Comparison of ENCODE assay signal across 30 cellular contexts in the genomic region with DNA sequence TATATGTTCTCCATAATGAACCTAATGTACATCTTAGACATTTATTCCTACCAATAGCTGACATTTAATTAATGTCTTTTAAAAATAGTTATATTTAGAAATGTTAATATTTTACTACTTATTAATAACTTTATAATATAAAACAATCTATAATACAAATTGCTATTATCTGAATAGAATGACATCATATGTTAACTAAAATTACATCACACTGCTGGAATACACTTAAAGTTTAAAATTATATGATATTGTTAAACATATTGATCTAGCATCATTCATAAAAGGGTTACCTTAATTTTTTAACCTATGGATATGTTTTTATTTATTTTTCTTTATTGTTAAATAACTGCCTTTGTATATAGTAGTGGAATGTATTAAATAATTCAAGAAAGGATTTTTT.
"Had no signal": no experiment of that assay in that cellular context is flagged by ENCODE, and none has a peak within 500 bp of the region (broad histone marks: within the 10 kb centered on the region; RNA-seq: fewer than 3 reads in every experiment).

No MANE protein-coding gene starts in this region.

- ATAC-seq: activated CD4-positive, alpha-beta T cell treated with anti-CD3 and anti-CD28 coated beads for 36 hours; activated naive CD4-positive, alpha-beta T cell treated with anti-CD3 and anti-CD28 coated beads, Interleukin-2, amount 50 U/mL, for 72 hours; activated T-cell treated with anti-CD3 and anti-CD28 coated beads, Interleukin-2, amount 50 U/mL, for 72 hours; esophagus mucosa; gastrocnemius medialis; heart left ventricle had no signal

- H3K27me3 ChIP-seq: ascending aorta, breast epithelium, cardiac muscle cell, dorsolateral prefrontal cortex, gastrocnemius medialis, heart left ventricle had no signal

- H3K9me3 ChIP-seq: ascending aorta, breast epithelium, gastrocnemius medialis, heart left ventricle had no signal

- H3K4me1 ChIP-seq: ascending aorta, breast epithelium, gastrocnemius medialis, heart left ventricle had no signal

- H3K4me3 ChIP-seq: ascending aorta, breast epithelium, cardiac muscle cell, coronary artery, dorsolateral prefrontal cortex, gastrocnemius medialis, heart left ventricle had no signal

- DNase-seq: activated CD4-positive, alpha-beta memory T cell treated with anti-CD3 and anti-CD28 coated beads, Interleukin-2, amount 10 ng/mL, durations not matched to agents 7 days and 5 days; activated CD4-positive, alpha-beta T cell treated with anti-CD3 and anti-CD28 coated beads for 36 hours; activated CD4-positive, alpha-beta T cell treated with anti-CD3 and anti-CD28 coated beads, Interleukin-2, amount 10 ng/mL, durations not matched to agents 24 days and 14 days; activated CD4-positive, alpha-beta T cell treated with anti-CD3 and anti-CD28 coated beads, Interleukin-2, amount 50 U/mL, for 4 hours; activated CD4-positive, CD25-positive, alpha-beta regulatory T cell; activated CD4-positive, CD25-positive, alpha-beta regulatory T cell treated with anti-CD3 and anti-CD28 coated beads, Interleukin-2, amount 50 U/mL, for 72 hours; activated CD8-positive, alpha-beta memory T cell treated with anti-CD3 and anti-CD28 coated beads, Interleukin-2, amount 50 U/mL, for 48 hours; activated gamma-delta T cell; activated naive CD4-positive, alpha-beta T cell; activated naive CD4-positive, alpha-beta T cell treated with anti-CD3 and anti-CD28 coated beads, Interleukin-2, amount 10 ng/mL, durations not matched to agents 7 days and 5 days; activated naive CD8-positive, alpha-beta T cell treated with anti-CD3 and anti-CD28 coated beads, Interleukin-2, amount 10 ng/mL, durations not matched to agents 7 days and 5 days; activated T-cell treated with anti-CD3 and anti-CD28 coated beads for 4 hours; activated T-cell treated with anti-CD3 and anti-CD28 coated beads, Interleukin-2, amount 50 U/mL, for 24 hours; activated T-cell treated with anti-CD3 and anti-CD28 coated beads, Interleukin-2, amount 50 U/mL, for 72 hours; central memory CD4-positive, alpha-beta T cell; cerebellar nuclear complex; dorsolateral prefrontal cortex; effector memory CD4-positive, alpha-beta T cell; endodermal cell; foreskin fibroblast; gastrocnemius medialis; glutamatergic neuron; heart left ventricle; T-helper 2 cell had no signal

- H3K27ac ChIP-seq: ascending aorta, breast epithelium, cardiac muscle cell, coronary artery, dorsolateral prefrontal cortex, gastrocnemius medialis, heart left ventricle had no signal

- H3K36me3 ChIP-seq: ascending aorta, breast epithelium, cardiac muscle cell, gastrocnemius medialis, heart left ventricle had no signal
